8 cellular contexts compared by ENCODE assay signal in the genomic region with DNA sequence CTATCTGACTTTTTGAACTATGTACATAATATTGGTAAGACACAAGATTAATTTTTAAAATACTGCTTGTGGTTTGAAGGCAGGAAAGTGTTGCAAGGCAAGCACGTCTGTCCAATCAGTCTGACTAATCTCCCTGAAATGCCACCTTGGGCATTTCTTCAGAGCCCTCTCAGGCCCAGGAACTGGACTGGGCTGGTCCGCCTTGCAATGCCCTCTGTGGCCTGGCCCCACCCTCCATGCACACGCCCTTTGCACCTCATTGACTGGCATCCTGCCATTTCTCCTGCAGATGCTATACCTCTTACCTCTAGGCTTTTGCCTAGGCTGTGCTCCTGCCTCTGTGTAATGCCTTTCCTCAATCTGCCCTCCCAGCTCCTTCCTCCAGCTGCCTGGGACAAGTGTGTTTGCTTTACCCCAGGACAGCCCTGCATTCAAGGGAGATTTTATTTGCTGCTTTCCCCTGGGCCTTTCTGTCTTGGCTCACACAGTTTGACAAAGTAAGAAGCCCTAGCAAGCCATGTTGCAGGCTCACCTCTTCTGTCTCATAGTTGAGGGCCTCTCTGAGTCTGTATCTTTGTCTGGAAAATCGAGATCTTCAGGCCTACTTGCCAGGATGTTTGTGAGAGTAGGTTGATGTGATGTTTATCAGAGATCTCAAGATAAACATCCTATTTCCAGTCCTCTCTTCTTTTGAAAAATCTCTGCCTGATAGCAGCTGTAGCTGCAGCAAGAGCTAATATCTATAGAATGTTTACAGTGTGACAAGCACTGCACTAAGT.
A peak's percentile ranks its signal among the peaks of the same experiment; 100 is the strongest.
DNase-seq lines count a peak whose midpoint lies in the region; ATAC-seq, FAIRE-seq and TF ChIP-seq lines count a peak whose summit lies in the region.

No MANE protein-coding gene starts in this region.

- H3K4me3 ChIP-seq in left lung (no peak overlapping the region), neuronal stem cell (ENCODE audit: low read length in 2 of 2) (no peak overlapping the region)

- H3K27ac ChIP-seq in left lung: peak overlapping the region; percentile 22 to 63
- H3K27ac ChIP-seq in neuronal stem cell (replicated peaks; ENCODE audit: low read length): no peak overlapping the region

- H3K4me1 ChIP-seq in left lung (peaks cover 6 to 28% of the 10 kb centered on the region in 2 donors), neuronal stem cell (ENCODE audit: control insufficient read depth in 2 of 2, insufficient read depth in 1 of 2, low read depth in 1 of 2, low read length in 2 of 2) (peaks cover 0 to 6% of the 10 kb centered on the region in 2 donors)

- H2AK5ac ChIP-seq in neuronal stem cell (ENCODE audit: low read depth, low read length): no peak overlapping the region

- no CpG with 5 or more reads among the region's 4 CpGs for WGBS in neuronal stem cell (ENCODE audit: extremely low coverage in 2 of 2, insufficient read length in 2 of 2, insufficient replicate concordance in 1 of 2), 2 donors

- no peak overlapping the region for H3K23ac ChIP-seq in neuronal stem cell (ENCODE audit: low read depth, low read length, poor library complexity)

- no peak overlapping the region for H3K27ac Mint-ChIP-seq in activated T-helper 17 cell treated with anti-CD3 and anti-CD28 coated beads, Interleukin-2, amount 50 U/mL, for 72 hours

- H2BK120ac ChIP-seq in neuronal stem cell (ENCODE audit: low read depth, low read length): no peak overlapping the region

- H3K27me3 ChIP-seq in left lung (no peaks in the 10 kb centered on the region), neuronal stem cell (ENCODE audit: control insufficient read depth in 3 of 3, insufficient read depth in 3 of 3, low read depth in 1 of 3, low read length in 3 of 3) (peaks cover 0 to 22% (median 0%) of the 10 kb centered on the region in 3 experiments)

- H2BK5ac ChIP-seq in neuronal stem cell (ENCODE audit: low read length): no peak overlapping the region

- peak; percentile 75 for DNase-seq in AG08396 (ENCODE audit: low spot score)
- peak; percentile 94 for DNase-seq in M059J (ENCODE audit: low read depth)
- DNase-seq in left lung: peak; percentile 89 to 90
- no peak for DNase-seq in GM19239 (ENCODE audit: insufficient read length, low spot score)
- no peak for DNase-seq in globus pallidus (ENCODE audit: low spot score)
- no peak for DNase-seq in neuronal stem cell (ENCODE audit: low spot score)

- no peak overlapping the region for H2BK15ac ChIP-seq in neuronal stem cell (ENCODE audit: low read length)

- H3K14ac ChIP-seq in neuronal stem cell (ENCODE audit: low read length): no peak overlapping the region

- no peak overlapping the region for H3K18ac ChIP-seq in neuronal stem cell (ENCODE audit: low read length)

- H4K91ac ChIP-seq in neuronal stem cell (ENCODE audit: low read depth, low read length, poor library complexity): no peak overlapping the region

- no peak overlapping the region for H2AFZ ChIP-seq in neuronal stem cell (ENCODE audit: low read length)

- H4K8ac ChIP-seq in neuronal stem cell (ENCODE audit: low read depth, low read length): no peak overlapping the region

- H3K9ac ChIP-seq in neuronal stem cell (ENCODE audit: low read depth, low read length, poor library complexity): no peak overlapping the region

- ATAC-seq in activated T-helper 17 cell treated with anti-CD3 and anti-CD28 coated beads, Interleukin-2, amount 50 U/mL, for 72 hours (replicated peaks): peak; percentile 28
- ATAC-seq in left lung: peak; percentile 96
- ATAC-seq in HG03135 (IDR thresholded peaks at IDR 0.05; ENCODE audit: unreplicated experiment): no peak

- H3K9me3 Mint-ChIP-seq in activated T-helper 17 cell treated with anti-CD3 and anti-CD28 coated beads, Interleukin-2, amount 50 U/mL, for 72 hours: no peaks in the 10 kb centered on the region

- H3K36me3 ChIP-seq in left lung: no peaks in the 10 kb centered on the region
- no peaks in the 10 kb centered on the region for H3K36me3 ChIP-seq in neuronal stem cell (replicated peaks in 1 of 2; ENCODE audit: control insufficient read depth in 2 of 2, insufficient read depth in 2 of 2, low read length in 2 of 2)

- intact Hi-C loops in left lung (cut with DNase I): no loop called here

- H3K4me3 Mint-ChIP-seq in activated T-helper 17 cell treated with anti-CD3 and anti-CD28 coated beads, Interleukin-2, amount 50 U/mL, for 72 hours: no peak overlapping the region

- no peaks in the 10 kb centered on the region for H3K79me1 ChIP-seq in neuronal stem cell (ENCODE audit: low read depth, low read length)

- FAIRE-seq in GM19239 (lab: Jason Lieb, UNC): no peak

- peak in 1 of 2 donors; percentile 7 for TF ChIP-seq CTCF in left lung (IDR thresholded peaks at IDR 0.05)

- no peak overlapping the region for H3K4me2 ChIP-seq in neuronal stem cell (ENCODE audit: insufficient read depth, low read length, poor library complexity, severe bottlenecking)

- H3K9me3 ChIP-seq in left lung: no peaks in the 10 kb centered on the region
- H3K9me3 ChIP-seq in neuronal stem cell (replicated peaks in 1 of 2; ENCODE audit: control insufficient read depth in 2 of 2, insufficient read depth in 1 of 2, low read depth in 1 of 2, low read length in 2 of 2): no peaks in the 10 kb centered on the region

- no peak overlapping the region for H3K4ac ChIP-seq in neuronal stem cell (ENCODE audit: low read length)

- no peak overlapping the region for H2BK12ac ChIP-seq in neuronal stem cell (ENCODE audit: low read length)

- peaks cover 3% of the 10 kb centered on the region for H3K27me3 Mint-ChIP-seq in activated T-helper 17 cell treated with anti-CD3 and anti-CD28 coated beads, Interleukin-2, amount 50 U/mL, for 72 hours

- no peaks in the 10 kb centered on the region for H3K36me3 Mint-ChIP-seq in activated T-helper 17 cell treated with anti-CD3 and anti-CD28 coated beads, Interleukin-2, amount 50 U/mL, for 72 hours (ENCODE audit: low read depth)

- peaks cover 16% of the 10 kb centered on the region for H3K4me1 Mint-ChIP-seq in activated T-helper 17 cell treated with anti-CD3 and anti-CD28 coated beads, Interleukin-2, amount 50 U/mL, for 72 hours

Comparison
In these comparisons a context has a peak if more than half of its experiments do, and no peak if none do; other contexts are left out.
1. DNase-seq: peak in AG08396 (single experiment), M059J (single experiment) and left lung (2 of 2); none in GM19239 (single experiment), globus pallidus (single experiment) and neuronal stem cell (single experiment).